Comparison of ENCODE assay signal across 15 cellular contexts in the genomic region with DNA sequence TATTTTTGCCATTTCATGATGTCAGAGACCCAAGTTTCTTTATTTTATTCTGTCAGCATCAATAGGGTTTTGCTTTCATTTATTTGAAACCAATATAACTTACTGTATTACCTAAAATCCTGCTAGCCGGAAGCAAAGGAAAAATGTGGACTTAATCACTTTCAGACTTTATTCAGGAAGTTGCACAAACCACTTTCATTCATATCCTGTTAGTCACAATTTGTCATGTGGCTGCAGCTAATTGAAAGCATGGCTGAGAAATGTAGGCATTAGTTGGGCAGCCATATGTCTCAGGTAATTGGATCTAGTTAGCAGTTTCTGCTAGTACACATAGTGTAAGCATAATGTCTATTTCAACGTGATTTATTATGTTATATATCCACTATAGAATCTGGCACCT.
A peak's percentile ranks its signal among the peaks of the same experiment; 100 is the strongest.
DNase-seq lines count a peak whose midpoint lies in the region; ATAC-seq, FAIRE-seq and TF ChIP-seq lines count a peak whose summit lies in the region.
"Had no signal": no experiment of that assay in that cellular context is flagged by ENCODE, and none has a peak within 500 bp of the region (broad histone marks: within the 10 kb centered on the region; RNA-seq: fewer than 3 reads in every experiment).

No MANE protein-coding gene starts in this region.

- no peaks in the 10 kb centered on the region for H3K79me2 ChIP-seq in astrocyte (ENCODE audit: insufficient read depth, low read length)

- no peaks in the 10 kb centered on the region for H3K9me3 ChIP-seq in astrocyte (ENCODE audit: insufficient read depth, low read depth, low read length)
- H3K9me3 ChIP-seq: MG63 had no signal

- H3K27me3 ChIP-seq in astrocyte (ENCODE audit: insufficient read depth, low read length): no peaks in the 10 kb centered on the region
- H3K27me3 ChIP-seq: dorsolateral prefrontal cortex, MG63 had no signal

- peak overlapping the region; percentile 80 for H3K27ac Mint-ChIP-seq in astrocyte (ENCODE audit: unreplicated experiment)

- H3K27me3 Mint-ChIP-seq in astrocyte (ENCODE audit: low read depth, unreplicated experiment): no peaks in the 10 kb centered on the region

- DNase-seq in AG10803 (ENCODE audit: low read depth) (peak; percentile 92), LHCN-M2 (ENCODE audit: low read depth) (peak; percentile 57), astrocyte (ENCODE audit: low read depth) (peak; percentile 91), glomerular visceral epithelial cell (ENCODE audit: extremely low spot score) (peak; percentile 40), D341Med (ENCODE audit: low spot score) (no peak), left lobe of liver (ENCODE audit: low spot score) (no peak), COR-L47 (lab: John Stamatoyannopoulos, UW) (no peak), urothelium cell line (ENCODE audit: low spot score) (no peak)
- DNase-seq: activated CD4-positive, alpha-beta T cell treated with anti-CD3 and anti-CD28 coated beads, Interleukin-2, amount 50 U/mL, for 48 hours; activated naive CD4-positive, alpha-beta T cell; dorsolateral prefrontal cortex; MG63; NCI-H526; small intestine had no signal

- H3K4me3 Mint-ChIP-seq in astrocyte (ENCODE audit: unreplicated experiment): no peak overlapping the region

- H3K27ac ChIP-seq in astrocyte (ENCODE audit: low read depth, low read length): peak overlapping the region; percentile 83
- H3K27ac ChIP-seq: dorsolateral prefrontal cortex had no signal

- no peak overlapping the region for H3K4me3 ChIP-seq in AG10803 (ENCODE audit: low read length)
- no peak overlapping the region for H3K4me3 ChIP-seq in astrocyte (ENCODE audit: insufficient read depth, low read depth, low read length)
- H3K4me3 ChIP-seq: dorsolateral prefrontal cortex, GM12878, MG63 had no signal

- peaks cover 40% of the 10 kb centered on the region for H3K4me1 Mint-ChIP-seq in astrocyte (ENCODE audit: low read depth, unreplicated experiment)

- no peaks in the 10 kb centered on the region for H3K36me3 Mint-ChIP-seq in astrocyte (ENCODE audit: low read depth, unreplicated experiment)

- no peak for ATAC-seq in left lobe of liver
- ATAC-seq: GM12878 had no signal

- no peak overlapping the region for H2AFZ ChIP-seq in astrocyte (ENCODE audit: low read depth, low read length)

- peaks cover 2% of the 10 kb centered on the region for H3K9me3 Mint-ChIP-seq in astrocyte (ENCODE audit: unreplicated experiment)

- no peaks in the 10 kb centered on the region for H4K20me1 ChIP-seq in astrocyte (ENCODE audit: insufficient read depth, low read length)

- TF ChIP-seq CTCF in AG10803 (conservative IDR thresholded peaks at IDR 0.05; ENCODE audit: low read length) (no peak), astrocyte (IDR thresholded peaks at IDR 0.05; ENCODE audit: insufficient read depth, low read depth, low read length) (no peak)

- peak; percentile 90 for FAIRE-seq in astrocyte (lab: Jason Lieb, UNC)
- no peak for FAIRE-seq in urothelium cell line (lab: Jason Lieb, UNC)
- FAIRE-seq: GM12878, small intestine had no signal

- peaks cover 15% of the 10 kb centered on the region for H3K4me1 ChIP-seq in astrocyte (ENCODE audit: insufficient read depth, low read length)

- H3K9ac ChIP-seq in astrocyte (ENCODE audit: low read length): peak overlapping the region; percentile 12

- H3K36me3 ChIP-seq in astrocyte (ENCODE audit: insufficient read depth, low read length): no peaks in the 10 kb centered on the region
- H3K36me3 ChIP-seq: MG63 had no signal

- H3K4me2 ChIP-seq in astrocyte (ENCODE audit: low read length): peak overlapping the region; percentile 50

Comparison
In these comparisons a context has a peak if more than half of its experiments do, and no peak if none do; other contexts are left out.
1. DNase-seq: peak in AG10803 (single experiment), LHCN-M2 (single experiment), astrocyte (single experiment) and glomerular visceral epithelial cell (single experiment); none in D341Med (single experiment), left lobe of liver (single experiment), COR-L47 (single experiment) and urothelium cell line (single experiment).